In the genomic region with DNA sequence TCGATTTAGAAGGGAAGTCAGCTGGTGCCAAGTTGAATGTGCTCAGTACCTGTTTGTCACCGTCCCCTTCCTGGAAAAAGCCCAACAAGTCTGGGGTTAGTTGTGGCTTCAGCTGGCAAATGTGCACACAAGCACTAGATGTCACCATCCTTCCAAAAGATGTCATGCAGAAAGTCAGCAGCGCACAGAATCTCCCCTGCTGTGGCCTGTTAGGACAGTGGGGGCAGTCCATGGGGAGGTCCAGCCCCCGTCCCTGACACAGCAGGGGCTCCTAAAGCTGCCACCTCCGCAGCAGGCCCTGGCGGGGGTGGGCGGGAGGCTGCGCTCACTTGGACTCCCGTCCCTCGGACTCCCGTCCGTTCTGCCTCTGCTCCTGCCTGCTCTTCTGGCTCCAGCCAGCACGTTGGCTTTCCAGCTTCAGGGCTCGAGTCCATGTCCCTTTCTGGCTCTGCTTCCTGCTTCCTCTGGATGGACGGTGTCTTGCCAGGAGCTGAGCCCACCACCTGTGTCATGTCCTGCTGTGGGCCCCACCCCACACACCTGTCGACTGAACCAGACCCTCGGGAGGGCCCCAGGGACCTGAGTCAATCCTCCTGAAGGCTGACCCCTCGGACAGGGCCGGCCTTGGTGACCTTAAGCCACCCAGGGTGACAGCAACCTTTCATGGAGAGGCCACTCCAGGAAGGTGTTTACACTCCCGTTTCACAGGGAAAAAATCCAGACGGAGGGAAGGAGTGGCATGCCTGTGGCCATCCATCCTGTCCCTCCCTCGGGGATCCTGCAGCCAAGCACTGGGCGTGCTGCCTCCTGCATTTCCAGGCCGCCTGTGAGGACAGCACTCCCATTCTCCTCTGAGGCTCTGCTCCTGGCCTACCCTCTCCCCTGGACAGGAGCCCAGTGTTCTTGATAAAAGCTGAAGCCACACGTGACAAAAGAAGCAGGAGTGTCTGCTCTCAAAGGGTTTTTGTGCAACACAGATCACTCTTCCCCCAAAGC, we compare ENCODE assay signal across 1 cellular context.
TF ChIP-seq lines count a peak whose summit lies in the region.

No MANE protein-coding gene starts in this region.

TF ChIP-seq in HepG2, 621 proteins besides CTCF, POLR2A, EP300 and RAD21 (continued from another document and continues in another):
- TF ChIP-seq MBD4 (IDR thresholded peaks at IDR 0.05; ENCODE audit: borderline replicate concordance, low read length) (no peak), NONO (IDR thresholded peaks at IDR 0.05) (no peak), NONO (CRISPR knock-in tag; conservative IDR thresholded peaks at IDR 0.05) (peak; percentile 77; the same call in 1 of the 2 replicates), ZSCAN29 (CRISPR knock-in tag; conservative IDR thresholded peaks at IDR 0.05) (0 out of 2 replicates have a peak, but pooled peaks have one; percentile 25), ZNF350 (CRISPR knock-in tag; IDR thresholded peaks at IDR 0.05; ENCODE audit: borderline replicate concordance, low read depth) (no peak; the same call in 1 of the 2 replicates), MIER2 (CRISPR knock-in tag; IDR thresholded peaks at IDR 0.05) (no peak), ARHGAP35 (CRISPR knock-in tag; IDR thresholded peaks at IDR 0.05; ENCODE audit: borderline replicate concordance) (no peak), ISL2 (CRISPR knock-in tag; IDR thresholded peaks at IDR 0.05) (peak; percentile 20; the same call in 1 of the 2 replicates), ZNF567 (CRISPR knock-in tag; IDR thresholded peaks at IDR 0.05; ENCODE audit: borderline replicate concordance) (no peak), NFYB (CRISPR knock-in tag; IDR thresholded peaks at IDR 0.05) (no peak), ZNF562 (CRISPR knock-in tag; IDR thresholded peaks at IDR 0.05; ENCODE audit: borderline replicate concordance) (no peak), HOXA3 (CRISPR knock-in tag; IDR thresholded peaks at IDR 0.05) (peak; percentile 40), FOXK1 (CRISPR knock-in tag; IDR thresholded peaks at IDR 0.05; ENCODE audit: borderline replicate concordance, low read depth) (peak; percentile 37; the same call in 1 of the 2 replicates), KMT2B (CRISPR knock-in tag; IDR thresholded peaks at IDR 0.05) (0 out of 2 replicates have a peak, but pooled peaks have one; percentile 1), SP5 (CRISPR knock-in tag; IDR thresholded peaks at IDR 0.05; ENCODE audit: borderline replicate concordance, low read depth) (peak; percentile 50; the same call in 1 of the 2 replicates), ZNF749 (CRISPR knock-in tag; IDR thresholded peaks at IDR 0.05; ENCODE audit: borderline replicate concordance) (peak; percentile 34; the same call in 1 of the 2 replicates), RARG (CRISPR knock-in tag; IDR thresholded peaks at IDR 0.05; ENCODE audit: low read depth) (no peak), HMG20A (CRISPR knock-in tag; IDR thresholded peaks at IDR 0.05; ENCODE audit: borderline replicate concordance) (no peak), FOXJ3 (CRISPR knock-in tag; IDR thresholded peaks at IDR 0.05; ENCODE audit: borderline replicate concordance) (0 out of 2 replicates have a peak, but pooled peaks have one; percentile 21), SAP130 (CRISPR knock-in tag; IDR thresholded peaks at IDR 0.05; ENCODE audit: low read depth) (peak; percentile 11; the same call in 1 of the 2 replicates), RFX1 (IDR thresholded peaks at IDR 0.05) (no peak), ZNF430 (CRISPR knock-in tag; IDR thresholded peaks at IDR 0.05) (0 out of 2 replicates have a peak, but pooled peaks have one; percentile 41), ZNF484 (CRISPR knock-in tag; IDR thresholded peaks at IDR 0.05; ENCODE audit: borderline replicate concordance, low read depth) (no peak), MED8 (CRISPR knock-in tag; IDR thresholded peaks at IDR 0.05; ENCODE audit: insufficient replicate concordance) (no peak), SP4 (CRISPR knock-in tag; IDR thresholded peaks at IDR 0.05) (peak; percentile 52; the same call in 1 of the 2 replicates)
- TF ChIP-seq, protein P1, sequence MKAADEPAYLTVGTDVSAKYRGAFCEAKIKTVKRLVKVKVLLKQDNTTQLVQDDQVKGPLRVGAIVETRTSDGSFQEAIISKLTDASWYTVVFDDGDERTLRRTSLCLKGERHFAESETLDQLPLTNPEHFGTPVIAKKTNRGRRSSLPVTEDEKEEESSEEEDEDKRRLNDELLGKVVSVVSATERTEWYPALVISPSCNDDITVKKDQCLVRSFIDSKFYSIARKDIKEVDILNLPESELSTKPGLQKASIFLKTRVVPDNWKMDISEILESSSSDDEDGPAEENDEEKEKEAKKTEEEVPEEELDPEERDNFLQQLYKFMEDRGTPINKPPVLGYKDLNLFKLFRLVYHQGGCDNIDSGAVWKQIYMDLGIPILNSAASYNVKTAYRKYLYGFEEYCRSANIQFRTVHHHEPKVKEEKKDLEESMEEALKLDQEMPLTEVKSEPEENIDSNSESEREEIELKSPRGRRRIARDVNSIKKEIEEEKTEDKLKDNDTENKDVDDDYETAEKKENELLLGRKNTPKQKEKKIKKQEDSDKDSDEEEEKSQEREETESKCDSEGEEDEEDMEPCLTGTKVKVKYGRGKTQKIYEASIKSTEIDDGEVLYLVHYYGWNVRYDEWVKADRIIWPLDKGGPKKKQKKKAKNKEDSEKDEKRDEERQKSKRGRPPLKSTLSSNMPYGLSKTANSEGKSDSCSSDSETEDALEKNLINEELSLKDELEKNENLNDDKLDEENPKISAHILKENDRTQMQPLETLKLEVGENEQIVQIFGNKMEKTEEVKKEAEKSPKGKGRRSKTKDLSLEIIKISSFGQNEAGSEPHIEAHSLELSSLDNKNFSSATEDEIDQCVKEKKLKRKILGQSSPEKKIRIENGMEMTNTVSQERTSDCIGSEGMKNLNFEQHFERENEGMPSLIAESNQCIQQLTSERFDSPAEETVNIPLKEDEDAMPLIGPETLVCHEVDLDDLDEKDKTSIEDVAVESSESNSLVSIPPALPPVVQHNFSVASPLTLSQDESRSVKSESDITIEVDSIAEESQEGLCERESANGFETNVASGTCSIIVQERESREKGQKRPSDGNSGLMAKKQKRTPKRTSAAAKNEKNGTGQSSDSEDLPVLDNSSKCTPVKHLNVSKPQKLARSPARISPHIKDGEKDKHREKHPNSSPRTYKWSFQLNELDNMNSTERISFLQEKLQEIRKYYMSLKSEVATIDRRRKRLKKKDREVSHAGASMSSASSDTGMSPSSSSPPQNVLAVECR (CRISPR knock-in tag; IDR thresholded peaks at IDR 0.05; ENCODE audit: borderline replicate concordance) = peak; percentile 66; the same call in 1 of the 2 replicates
- TF ChIP-seq, protein P2, sequence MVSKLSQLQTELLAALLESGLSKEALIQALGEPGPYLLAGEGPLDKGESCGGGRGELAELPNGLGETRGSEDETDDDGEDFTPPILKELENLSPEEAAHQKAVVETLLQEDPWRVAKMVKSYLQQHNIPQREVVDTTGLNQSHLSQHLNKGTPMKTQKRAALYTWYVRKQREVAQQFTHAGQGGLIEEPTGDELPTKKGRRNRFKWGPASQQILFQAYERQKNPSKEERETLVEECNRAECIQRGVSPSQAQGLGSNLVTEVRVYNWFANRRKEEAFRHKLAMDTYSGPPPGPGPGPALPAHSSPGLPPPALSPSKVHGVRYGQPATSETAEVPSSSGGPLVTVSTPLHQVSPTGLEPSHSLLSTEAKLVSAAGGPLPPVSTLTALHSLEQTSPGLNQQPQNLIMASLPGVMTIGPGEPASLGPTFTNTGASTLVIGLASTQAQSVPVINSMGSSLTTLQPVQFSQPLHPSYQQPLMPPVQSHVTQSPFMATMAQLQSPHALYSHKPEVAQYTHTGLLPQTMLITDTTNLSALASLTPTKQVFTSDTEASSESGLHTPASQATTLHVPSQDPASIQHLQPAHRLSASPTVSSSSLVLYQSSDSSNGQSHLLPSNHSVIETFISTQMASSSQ (IDR thresholded peaks at IDR 0.05; ENCODE audit: low read depth) = no peak; the same call in 1 of the 2 replicates
- TF ChIP-seq, protein P2 (CRISPR knock-in tag; IDR thresholded peaks at IDR 0.05; ENCODE audit: borderline replicate concordance) = no peak; the same call in 1 of the 2 replicates
- TF ChIP-seq, protein P3, sequence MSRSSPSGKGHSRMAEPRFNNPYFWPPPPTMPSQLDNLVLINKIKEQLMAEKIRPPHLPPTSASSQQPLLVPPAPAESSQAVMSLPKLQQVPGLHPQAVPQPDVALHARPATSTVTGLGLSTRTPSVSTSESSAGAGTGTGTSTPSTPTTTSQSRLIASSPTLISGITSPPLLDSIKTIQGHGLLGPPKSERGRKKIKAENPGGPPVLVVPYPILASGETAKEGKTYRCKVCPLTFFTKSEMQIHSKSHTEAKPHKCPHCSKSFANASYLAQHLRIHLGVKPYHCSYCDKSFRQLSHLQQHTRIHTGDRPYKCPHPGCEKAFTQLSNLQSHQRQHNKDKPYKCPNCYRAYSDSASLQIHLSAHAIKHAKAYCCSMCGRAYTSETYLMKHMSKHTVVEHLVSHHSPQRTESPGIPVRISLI (CRISPR knock-in tag; IDR thresholded peaks at IDR 0.05; ENCODE audit: borderline replicate concordance) = no peak; the same call in 1 of the 2 replicates
- TF ChIP-seq, protein P4, sequence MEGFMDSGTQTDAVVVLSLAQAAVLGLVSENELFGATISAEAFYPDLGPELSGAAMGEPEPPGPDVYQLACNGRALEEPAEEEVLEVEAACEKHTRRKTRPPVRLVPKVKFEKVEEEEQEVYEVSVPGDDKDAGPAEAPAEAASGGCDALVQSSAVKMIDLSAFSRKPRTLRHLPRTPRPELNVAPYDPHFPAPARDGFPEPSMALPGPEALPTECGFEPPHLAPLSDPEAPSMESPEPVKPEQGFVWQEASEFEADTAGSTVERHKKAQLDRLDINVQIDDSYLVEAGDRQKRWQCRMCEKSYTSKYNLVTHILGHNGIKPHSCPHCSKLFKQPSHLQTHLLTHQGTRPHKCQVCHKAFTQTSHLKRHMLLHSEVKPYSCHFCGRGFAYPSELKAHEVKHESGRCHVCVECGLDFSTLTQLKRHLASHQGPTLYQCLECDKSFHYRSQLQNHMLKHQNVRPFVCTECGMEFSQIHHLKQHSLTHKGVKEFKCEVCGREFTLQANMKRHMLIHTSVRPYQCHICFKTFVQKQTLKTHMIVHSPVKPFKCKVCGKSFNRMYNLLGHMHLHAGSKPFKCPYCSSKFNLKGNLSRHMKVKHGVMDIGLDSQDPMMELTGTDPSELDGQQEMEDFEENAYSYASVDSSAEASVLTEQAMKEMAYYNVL (CRISPR knock-in tag; IDR thresholded peaks at IDR 0.05; ENCODE audit: borderline replicate concordance) = no peak
- TF ChIP-seq, protein P5, sequence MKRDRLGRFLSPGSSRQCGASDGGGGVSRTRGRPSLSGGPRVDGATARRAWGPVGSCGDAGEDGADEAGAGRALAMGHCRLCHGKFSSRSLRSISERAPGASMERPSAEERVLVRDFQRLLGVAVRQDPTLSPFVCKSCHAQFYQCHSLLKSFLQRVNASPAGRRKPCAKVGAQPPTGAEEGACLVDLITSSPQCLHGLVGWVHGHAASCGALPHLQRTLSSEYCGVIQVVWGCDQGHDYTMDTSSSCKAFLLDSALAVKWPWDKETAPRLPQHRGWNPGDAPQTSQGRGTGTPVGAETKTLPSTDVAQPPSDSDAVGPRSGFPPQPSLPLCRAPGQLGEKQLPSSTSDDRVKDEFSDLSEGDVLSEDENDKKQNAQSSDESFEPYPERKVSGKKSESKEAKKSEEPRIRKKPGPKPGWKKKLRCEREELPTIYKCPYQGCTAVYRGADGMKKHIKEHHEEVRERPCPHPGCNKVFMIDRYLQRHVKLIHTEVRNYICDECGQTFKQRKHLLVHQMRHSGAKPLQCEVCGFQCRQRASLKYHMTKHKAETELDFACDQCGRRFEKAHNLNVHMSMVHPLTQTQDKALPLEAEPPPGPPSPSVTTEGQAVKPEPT (CRISPR knock-in tag; IDR thresholded peaks at IDR 0.05; ENCODE audit: low read depth) = no peak
- TF ChIP-seq, protein P6, sequence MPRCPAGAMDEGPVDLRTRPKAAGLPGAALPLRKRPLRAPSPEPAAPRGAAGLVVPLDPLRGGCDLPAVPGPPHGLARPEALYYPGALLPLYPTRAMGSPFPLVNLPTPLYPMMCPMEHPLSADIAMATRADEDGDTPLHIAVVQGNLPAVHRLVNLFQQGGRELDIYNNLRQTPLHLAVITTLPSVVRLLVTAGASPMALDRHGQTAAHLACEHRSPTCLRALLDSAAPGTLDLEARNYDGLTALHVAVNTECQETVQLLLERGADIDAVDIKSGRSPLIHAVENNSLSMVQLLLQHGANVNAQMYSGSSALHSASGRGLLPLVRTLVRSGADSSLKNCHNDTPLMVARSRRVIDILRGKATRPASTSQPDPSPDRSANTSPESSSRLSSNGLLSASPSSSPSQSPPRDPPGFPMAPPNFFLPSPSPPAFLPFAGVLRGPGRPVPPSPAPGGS (CRISPR knock-in tag; IDR thresholded peaks at IDR 0.05) = 0 out of 2 replicates have a peak, but pooled peaks have one; percentile 26
- TF ChIP-seq, protein P7, sequence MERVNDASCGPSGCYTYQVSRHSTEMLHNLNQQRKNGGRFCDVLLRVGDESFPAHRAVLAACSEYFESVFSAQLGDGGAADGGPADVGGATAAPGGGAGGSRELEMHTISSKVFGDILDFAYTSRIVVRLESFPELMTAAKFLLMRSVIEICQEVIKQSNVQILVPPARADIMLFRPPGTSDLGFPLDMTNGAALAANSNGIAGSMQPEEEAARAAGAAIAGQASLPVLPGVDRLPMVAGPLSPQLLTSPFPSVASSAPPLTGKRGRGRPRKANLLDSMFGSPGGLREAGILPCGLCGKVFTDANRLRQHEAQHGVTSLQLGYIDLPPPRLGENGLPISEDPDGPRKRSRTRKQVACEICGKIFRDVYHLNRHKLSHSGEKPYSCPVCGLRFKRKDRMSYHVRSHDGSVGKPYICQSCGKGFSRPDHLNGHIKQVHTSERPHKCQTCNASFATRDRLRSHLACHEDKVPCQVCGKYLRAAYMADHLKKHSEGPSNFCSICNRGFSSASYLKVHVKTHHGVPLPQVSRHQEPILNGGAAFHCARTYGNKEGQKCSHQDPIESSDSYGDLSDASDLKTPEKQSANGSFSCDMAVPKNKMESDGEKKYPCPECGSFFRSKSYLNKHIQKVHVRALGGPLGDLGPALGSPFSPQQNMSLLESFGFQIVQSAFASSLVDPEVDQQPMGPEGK (CRISPR knock-in tag; IDR thresholded peaks at IDR 0.05) = peak; percentile 74
- TF ChIP-seq, protein P8, sequence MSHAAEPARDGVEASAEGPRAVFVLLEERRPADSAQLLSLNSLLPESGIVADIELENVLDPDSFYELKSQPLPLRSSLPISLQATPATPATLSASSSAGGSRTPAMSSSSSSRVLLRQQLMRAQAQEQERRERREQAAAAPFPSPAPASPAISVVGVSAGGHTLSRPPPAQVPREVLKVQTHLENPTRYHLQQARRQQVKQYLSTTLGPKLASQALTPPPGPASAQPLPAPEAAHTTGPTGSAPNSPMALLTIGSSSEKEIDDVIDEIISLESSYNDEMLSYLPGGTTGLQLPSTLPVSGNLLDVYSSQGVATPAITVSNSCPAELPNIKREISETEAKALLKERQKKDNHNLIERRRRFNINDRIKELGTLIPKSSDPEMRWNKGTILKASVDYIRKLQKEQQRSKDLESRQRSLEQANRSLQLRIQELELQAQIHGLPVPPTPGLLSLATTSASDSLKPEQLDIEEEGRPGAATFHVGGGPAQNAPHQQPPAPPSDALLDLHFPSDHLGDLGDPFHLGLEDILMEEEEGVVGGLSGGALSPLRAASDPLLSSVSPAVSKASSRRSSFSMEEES (CRISPR knock-in tag; IDR thresholded peaks at IDR 0.05) = 0 out of 2 replicates have a peak, but pooled peaks have one; percentile 21
